In the genomic region with DNA sequence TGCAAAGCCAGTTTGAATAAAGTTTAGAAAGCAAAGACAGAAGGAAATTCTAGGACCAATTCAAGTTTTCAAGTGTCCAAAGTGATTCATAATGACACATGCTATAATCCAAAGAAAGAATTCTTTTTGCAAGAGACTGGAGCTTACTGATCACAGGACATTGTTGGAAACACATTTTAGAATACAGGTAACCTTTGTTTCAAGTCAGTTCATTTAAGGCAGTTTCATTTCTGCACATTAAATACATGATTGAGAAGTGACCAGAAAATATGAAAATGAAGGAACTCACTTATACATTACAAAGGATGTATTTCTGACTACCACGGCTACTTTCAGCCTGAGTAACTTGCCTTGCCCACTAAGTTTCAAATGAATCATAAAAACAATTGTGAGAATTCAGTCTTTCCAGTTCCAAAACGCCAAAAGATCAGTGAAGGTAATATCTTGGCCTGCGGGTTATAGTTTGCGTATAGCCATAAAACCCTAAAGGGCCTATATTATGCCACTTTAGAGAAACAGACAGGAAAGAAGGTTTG, we compare ENCODE assay signal across 16 cellular contexts. TPM values are rescaled to one million over a fixed set of nuclear protein-coding genes. Genes with fewer than 3 reads are reported as not detected.
A peak's percentile ranks its signal among the peaks of the same experiment; 100 is the strongest.
DNase-seq lines count a peak whose midpoint lies in the region; ATAC-seq, FAIRE-seq and TF ChIP-seq lines count a peak whose summit lies in the region.
"Had no signal": no experiment of that assay in that cellular context is flagged by ENCODE, and none has a peak within 500 bp of the region (broad histone marks: within the 10 kb centered on the region; RNA-seq: fewer than 3 reads in every experiment).

No MANE protein-coding gene starts in this region.

- H3K4me3 ChIP-seq in SK-N-SH (ENCODE audit: low read depth in 2 of 2, low read length in 1 of 2) (no peak overlapping the region), bronchial epithelial cell (ENCODE audit: low read depth, low read length) (no peak overlapping the region)
- H3K4me3 ChIP-seq: transverse colon had no signal

- ATAC-seq in SK-N-SH treated with all-trans-retinoic acid at 6 μM for 48 hours: no peak
- peak; percentile 80 for ATAC-seq in HG03565 (IDR thresholded peaks at IDR 0.05; ENCODE audit: unreplicated experiment)
- peak; percentile 46 for ATAC-seq in stimulated activated effector memory CD8-positive, alpha-beta T cell treated with anti-CD3 and anti-CD28 coated beads, Interleukin-12 subunit alpha, Interleukin-12 subunit beta, amount 100 ng/mL, for 72 hours

- peak overlapping the region; percentile 19 for H2AFZ ChIP-seq in SK-N-SH (ENCODE audit: low read depth)
- H2AFZ ChIP-seq: parathyroid adenoma had no signal

- peak overlapping the region; percentile 7; the same call in 1 of the 2 replicates for H3K9ac ChIP-seq in SK-N-SH
- H3K9ac ChIP-seq: parathyroid adenoma had no signal

- H3K4me3 Mint-ChIP-seq in stimulated activated effector memory CD8-positive, alpha-beta T cell treated with anti-CD3 and anti-CD28 coated beads, Interleukin-12 subunit alpha, Interleukin-12 subunit beta, amount 100 ng/mL, for 72 hours: no peak overlapping the region

- no peak overlapping the region for H3K27ac Mint-ChIP-seq in stimulated activated effector memory CD8-positive, alpha-beta T cell treated with anti-CD3 and anti-CD28 coated beads, Interleukin-12 subunit alpha, Interleukin-12 subunit beta, amount 100 ng/mL, for 72 hours

- TF ChIP-seq CTCF in SK-N-SH (IDR thresholded peaks at IDR 0.05) (no peak), bronchial epithelial cell (IDR thresholded peaks at IDR 0.05; ENCODE audit: insufficient read depth, low read length, severe bottlenecking) (no peak)

- CTCF ChIA-PET in SK-N-SH (lab: Yijun Ruan, JAX): no interaction called here

- no peaks in the 10 kb centered on the region for H3K4me1 ChIP-seq in SK-N-SH (ENCODE audit: control insufficient read depth in 1 of 2, insufficient read depth in 2 of 2, low read depth in 1 of 2, low read length in 1 of 2)
- H3K4me1 ChIP-seq: parathyroid adenoma had no signal

- no peaks in the 10 kb centered on the region for H3K4me1 Mint-ChIP-seq in stimulated activated effector memory CD8-positive, alpha-beta T cell treated with anti-CD3 and anti-CD28 coated beads, Interleukin-12 subunit alpha, Interleukin-12 subunit beta, amount 100 ng/mL, for 72 hours

- no peaks in the 10 kb centered on the region for H3K36me3 Mint-ChIP-seq in stimulated activated effector memory CD8-positive, alpha-beta T cell treated with anti-CD3 and anti-CD28 coated beads, Interleukin-12 subunit alpha, Interleukin-12 subunit beta, amount 100 ng/mL, for 72 hours

- TF ChIP-seq EP300 in SK-N-SH (IDR thresholded peaks at IDR 0.05; ENCODE audit: borderline replicate concordance in 1 of 2, low read depth in 1 of 2, low read length in 1 of 2): no peak

- H3K27me3 ChIP-seq in SK-N-SH (ENCODE audit: insufficient read depth) (no peaks in the 10 kb centered on the region), bronchial epithelial cell (ENCODE audit: control insufficient read depth, insufficient read depth, low read length) (no peaks in the 10 kb centered on the region)
- H3K27me3 ChIP-seq: transverse colon had no signal

- TF ChIP-seq RAD21 in SK-N-SH (IDR thresholded peaks at IDR 0.05; ENCODE audit: low read length): no peak

- peaks cover 7% of the 10 kb centered on the region for H3F3A ChIP-seq in SK-N-SH (replicated peaks; ENCODE audit: insufficient read depth)

- peak overlapping the region; percentile 16; the same call in 1 of the 2 replicates for H3K4me2 ChIP-seq in SK-N-SH

- POLR2A ChIA-PET in SK-N-SH (lab: Yijun Ruan, JAX): no interaction called here

- H3K9me2 ChIP-seq in SK-N-SH: no peaks in the 10 kb centered on the region

- no peaks in the 10 kb centered on the region for H3K36me3 ChIP-seq in SK-N-SH (replicated peaks in 1 of 2; ENCODE audit: control insufficient read depth in 1 of 2, insufficient read depth in 2 of 2, low read length in 1 of 2)
- no peaks in the 10 kb centered on the region for H3K36me3 ChIP-seq in bronchial epithelial cell (ENCODE audit: control insufficient read depth, insufficient read depth, low read length)
- H3K36me3 ChIP-seq: transverse colon had no signal

- FAIRE-seq in bronchial epithelial cell (lab: Jason Lieb, UNC): no peak

- H3K9me3 ChIP-seq in SK-N-SH: no peaks in the 10 kb centered on the region
- H3K9me3 ChIP-seq: transverse colon had no signal

- DNase-seq in SK-N-SH (no peak), bronchial epithelial cell (ENCODE audit: low read depth) (peak; percentile 89), islet precursor cell (no peak)
- no peak for DNase-seq in stimulated activated effector memory CD8-positive, alpha-beta T cell treated with anti-CD3 and anti-CD28 coated beads, Interleukin-12 subunit alpha, Interleukin-12 subunit beta, amount 100 ng/mL, for 72 hours (ENCODE audit: low spot score in 2 of 2)
- DNase-seq in stimulated activated CD4-positive, alpha-beta T cell treated with anti-CD3 and anti-CD28 coated beads, Interleukin-1b, Interleukin-23, amount 100 ng/mL, for 48 hours: no peak
- DNase-seq in activated CD4-positive, alpha-beta T cell treated with anti-CD3 and anti-CD28 coated beads for 4 hours: no peak
- DNase-seq: activated CD4-positive, alpha-beta T cell treated with anti-CD3 and anti-CD28 coated beads for 1 hour; activated T-cell treated with anti-CD3 and anti-CD28 coated beads, Interleukin-2, amount 50 U/mL, for 1 hour; Karpas-422; NCI-H2081; NK-92 treated with Interleukin-12 subunit alpha and Interleukin-12 subunit beta, amount 100 ng/mL, for 24 hours; transverse colon had no signal

- H3K9me3 Mint-ChIP-seq in stimulated activated effector memory CD8-positive, alpha-beta T cell treated with anti-CD3 and anti-CD28 coated beads, Interleukin-12 subunit alpha, Interleukin-12 subunit beta, amount 100 ng/mL, for 72 hours: no peaks in the 10 kb centered on the region

- no peaks in the 10 kb centered on the region for H3K79me2 ChIP-seq in SK-N-SH (ENCODE audit: insufficient read depth)
- H3K79me2 ChIP-seq: parathyroid adenoma had no signal

- H4K20me1 ChIP-seq in SK-N-SH (ENCODE audit: insufficient read depth): no peaks in the 10 kb centered on the region

- H3K27ac ChIP-seq in SK-N-SH (ENCODE audit: low read depth in 2 of 2, low read length in 1 of 2): peak overlapping the region in 1 of 2 experiments; percentile 52; a peak in 2 of 4 replicates
- H3K27ac ChIP-seq: 22Rv1, parathyroid adenoma, transverse colon had no signal

- 74% methylated on average over 4 of the region's 4 CpGs for WGBS in SK-N-SH (ENCODE audit: low lambda C conversion rate)

TF ChIP-seq in SK-N-SH, 30 proteins besides CTCF, POLR2A, EP300 and RAD21:
- TF ChIP-seq GATA2 (CRISPR knock-in tag; IDR thresholded peaks at IDR 0.05) (no peak), YY1 (IDR thresholded peaks at IDR 0.05; ENCODE audit: low read depth) (no peak), JUND (IDR thresholded peaks at IDR 0.05) (0 out of 2 replicates have a peak, but pooled peaks have one; percentile 6)
- TF ChIP-seq, protein P1, sequence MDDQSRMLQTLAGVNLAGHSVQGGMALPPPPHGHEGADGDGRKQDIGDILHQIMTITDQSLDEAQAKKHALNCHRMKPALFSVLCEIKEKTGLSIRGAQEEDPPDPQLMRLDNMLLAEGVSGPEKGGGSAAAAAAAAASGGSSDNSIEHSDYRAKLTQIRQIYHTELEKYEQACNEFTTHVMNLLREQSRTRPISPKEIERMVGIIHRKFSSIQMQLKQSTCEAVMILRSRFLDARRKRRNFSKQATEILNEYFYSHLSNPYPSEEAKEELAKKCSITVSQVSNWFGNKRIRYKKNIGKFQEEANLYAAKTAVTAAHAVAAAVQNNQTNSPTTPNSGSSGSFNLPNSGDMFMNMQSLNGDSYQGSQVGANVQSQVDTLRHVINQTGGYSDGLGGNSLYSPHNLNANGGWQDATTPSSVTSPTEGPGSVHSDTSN (IDR thresholded peaks at IDR 0.05): no peak

TF ChIP-seq in SK-N-SH treated with all-trans-retinoic acid at 6 μM for 48 hours, 23 proteins besides CTCF, POLR2A, EP300 and RAD21:
- no peak for TF ChIP-seq ZFP30 (CRISPR knock-in tag; IDR thresholded peaks at IDR 0.05)

RNA-seq across cellular contexts. Expression of a gene that starts 48.7 kb away (rescaled TPM):
- polyA plus RNA-seq in SK-N-SH (2012; rRNA removed): 0.67 and 1.1 TPM in 2 replicates
- 0.42 and 0.49 TPM in 2 replicates for polyA plus RNA-seq in SK-N-SH (2012; cell fraction: cytosol; rRNA removed)
- 2.0 and 2.2 TPM in 2 replicates for polyA plus RNA-seq in SK-N-SH (2012; cell fraction: nucleus; rRNA removed)
- 1.4 and 2.4 TPM in 2 replicates for total RNA-seq in bronchial epithelial cell
